Comparison of ENCODE assay signal across 31 cellular contexts in genomic region chr12:68944296-68945076, GRCh38.
"Had no signal": no experiment of that assay in that cellular context is flagged by ENCODE, and none has a peak within 500 bp of the region (broad histone marks: within the 10 kb centered on the region; RNA-seq: fewer than 3 reads in every experiment).

No MANE protein-coding gene starts in this region.

- DNase-seq: activated CD4-positive, alpha-beta memory T cell treated with anti-CD3 and anti-CD28 coated beads, Interleukin-2, amount 10 ng/mL, durations not matched to agents 7 days and 5 days; activated CD4-positive, alpha-beta T cell treated with anti-CD3 and anti-CD28 coated beads for 36 hours; activated CD4-positive, alpha-beta T cell treated with anti-CD3 and anti-CD28 coated beads, Interleukin-2, amount 50 U/mL, for 1 hour; activated CD4-positive, CD25-positive, alpha-beta regulatory T cell; activated CD8-positive, alpha-beta memory T cell treated with anti-CD3 and anti-CD28 coated beads, Interleukin-2, amount 50 U/mL, for 48 hours; activated effector memory CD4-positive, alpha-beta T cell treated with Interleukin-2 at 50 U/mL for 16 hours; activated naive CD4-positive, alpha-beta T cell; activated naive CD8-positive, alpha-beta T cell treated with anti-CD3 and anti-CD28 coated beads, Interleukin-2, amount 50 U/mL, for 24 hours; activated T-cell treated with anti-CD3 and anti-CD28 coated beads, Interleukin-2, amount 50 U/mL, for 1 hour; amygdala; MG63; MV-4-11; NCI-H1092 treated with DMSO at 0.1 percent for 48 hours; NCI-H1417 treated with DMSO at 0.1 percent for 48 hours; NCI-H1694; NCI-H2029; NCI-H2107; NCI-H2171 treated with DMSO at 0.1 percent for 48 hours; NCI-H226; NCI-H526; NCI-H774; RPMI8226; T-helper 1 cell had no signal

- H3K36me3 Mint-ChIP-seq: activated naive CD4-positive, alpha-beta T cell treated with anti-CD3 and anti-CD28 coated beads, Interleukin-2, amount 50 U/mL, for 72 hours; brain had no signal

- H3K9me3 Mint-ChIP-seq: activated CD4-positive, alpha-beta memory T cell treated with anti-CD3 and anti-CD28 coated beads, Interleukin-2, amount 10 ng/mL, durations not matched to agents 7 days and 5 days; activated naive CD4-positive, alpha-beta T cell treated with anti-CD3 and anti-CD28 coated beads, Interleukin-2, amount 50 U/mL, for 72 hours; activated naive CD8-positive, alpha-beta T cell treated with anti-CD3 and anti-CD28 coated beads, Interleukin-2, amount 50 U/mL, for 24 hours; activated T-helper 1 cell treated with anti-CD3 and anti-CD28 coated beads, Interleukin-12 subunit alpha, Interleukin-12 subunit beta, Interleukin-2, Interleukin-4 antibody, amounts not matched to agents 30 ng/mL and 10 ng/mL and 1 ng/mL, durations not matched to agents 14 hours and 24 hours and 36 hours; brain had no signal

- H3K27ac ChIP-seq: cardiac muscle cell, SK-N-MC, VCaP had no signal

- H3K4me1 Mint-ChIP-seq: activated CD4-positive, alpha-beta T cell treated with anti-CD3 and anti-CD28 coated beads for 36 hours; activated naive CD8-positive, alpha-beta T cell treated with anti-CD3 and anti-CD28 coated beads, Interleukin-2, amount 50 U/mL, for 24 hours; brain had no signal

- H3K27me3 ChIP-seq: cardiac muscle cell, MG63 had no signal

- ATAC-seq: activated CD4-positive, alpha-beta T cell treated with anti-CD3 and anti-CD28 coated beads for 36 hours; activated naive CD4-positive, alpha-beta T cell treated with anti-CD3 and anti-CD28 coated beads, Interleukin-2, amount 50 U/mL, for 72 hours; activated naive CD8-positive, alpha-beta T cell treated with anti-CD3 and anti-CD28 coated beads, Interleukin-2, amount 50 U/mL, for 24 hours; Panc1; Right ventricle myocardium inferior had no signal

- H3K36me3 ChIP-seq: cardiac muscle cell, MG63 had no signal

- H3K9me3 ChIP-seq: MG63 had no signal

- H3K27ac Mint-ChIP-seq: activated CD4-positive, alpha-beta memory T cell treated with anti-CD3 and anti-CD28 coated beads, Interleukin-2, amount 10 ng/mL, durations not matched to agents 7 days and 5 days; activated CD4-positive, alpha-beta T cell treated with anti-CD3 and anti-CD28 coated beads for 36 hours; activated naive CD4-positive, alpha-beta T cell treated with anti-CD3 and anti-CD28 coated beads, Interleukin-2, amount 50 U/mL, for 72 hours; activated naive CD8-positive, alpha-beta T cell treated with anti-CD3 and anti-CD28 coated beads, Interleukin-2, amount 50 U/mL, for 24 hours; activated T-helper 1 cell treated with anti-CD3 and anti-CD28 coated beads, Interleukin-12 subunit alpha, Interleukin-12 subunit beta, Interleukin-2, Interleukin-4 antibody, amounts not matched to agents 30 ng/mL and 10 ng/mL and 1 ng/mL, durations not matched to agents 14 hours and 24 hours and 36 hours; brain had no signal

- H3K4me3 ChIP-seq: cardiac muscle cell, MG63, SK-N-MC had no signal

- H3K4me3 Mint-ChIP-seq: activated CD4-positive, alpha-beta memory T cell treated with anti-CD3 and anti-CD28 coated beads, Interleukin-2, amount 10 ng/mL, durations not matched to agents 7 days and 5 days; activated CD4-positive, alpha-beta T cell treated with anti-CD3 and anti-CD28 coated beads for 36 hours; activated naive CD8-positive, alpha-beta T cell treated with anti-CD3 and anti-CD28 coated beads, Interleukin-2, amount 50 U/mL, for 24 hours; activated T-helper 1 cell treated with anti-CD3 and anti-CD28 coated beads, Interleukin-12 subunit alpha, Interleukin-12 subunit beta, Interleukin-2, Interleukin-4 antibody, amounts not matched to agents 30 ng/mL and 10 ng/mL and 1 ng/mL, durations not matched to agents 14 hours and 24 hours and 36 hours; brain had no signal
